ENCODE assay signal across 1 cellular context in the genomic region with DNA sequence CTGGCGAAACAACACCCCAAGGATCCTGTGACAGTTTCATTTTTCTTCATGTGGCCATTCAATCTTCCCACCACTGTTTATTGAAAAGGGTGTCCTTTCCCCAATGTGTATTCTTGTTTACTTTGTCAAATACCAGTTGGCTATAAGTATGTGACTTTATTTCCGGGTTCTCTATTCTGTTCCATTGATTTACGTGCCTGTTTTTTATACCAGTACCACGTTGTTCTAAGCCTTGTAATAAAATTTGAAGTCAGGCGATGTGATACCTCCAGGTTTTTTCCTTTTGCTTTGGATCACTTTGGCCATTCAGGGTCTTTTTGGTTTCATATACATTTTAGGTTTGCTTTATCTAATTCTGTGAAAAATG.
TF ChIP-seq lines count a peak whose summit lies in the region.

No MANE protein-coding gene starts in this region.

TF ChIP-seq in HepG2, 621 proteins besides CTCF, POLR2A, EP300 and RAD21 (continued from another document):
- TF ChIP-seq ZNF431 (CRISPR knock-in tag; IDR thresholded peaks at IDR 0.05; ENCODE audit: borderline replicate concordance, low read depth) (no peak), ESRRA (CRISPR knock-in tag; IDR thresholded peaks at IDR 0.05; ENCODE audit: low read depth) (no peak), MNT (IDR thresholded peaks at IDR 0.05) (no peak)
